In genomic region chr11:2930705-2931415, GRCh38 we compare ENCODE assay signal across 8 cellular contexts. TPM values are rescaled to one million over a fixed set of nuclear protein-coding genes. Genes with fewer than 3 reads are reported as not detected.
DNase-seq lines count a peak whose midpoint lies in the region; ATAC-seq, FAIRE-seq and TF ChIP-seq lines count a peak whose summit lies in the region.

No MANE protein-coding gene starts in this region.

- no peak for FAIRE-seq in frontal cortex (lab: Jason Lieb, UNC)

- peak overlapping the region; percentile 88 for H3K27ac Mint-ChIP-seq in activated T-cell treated with anti-CD3 and anti-CD28 coated beads, Interleukin-2, amount 50 U/mL, for 24 hours
- peak overlapping the region; percentile 98 for H3K27ac Mint-ChIP-seq in osteocyte (ENCODE audit: unreplicated experiment)

- H3K36me3 Mint-ChIP-seq in activated T-cell treated with anti-CD3 and anti-CD28 coated beads, Interleukin-2, amount 50 U/mL, for 24 hours (ENCODE audit: low read depth): no peaks in the 10 kb centered on the region
- no peaks in the 10 kb centered on the region for H3K36me3 Mint-ChIP-seq in osteocyte (ENCODE audit: unreplicated experiment)

- ATAC-seq in GM21515 (IDR thresholded peaks at IDR 0.05; ENCODE audit: unreplicated experiment) (peak; percentile 37), GM18909 (IDR thresholded peaks at IDR 0.05; ENCODE audit: poor library complexity, unreplicated experiment) (no peak)

- DNase-seq in COLO829 (ENCODE audit: low spot score): peak; percentile 45
- DNase-seq in NCI-H2029 (lab: John Stamatoyannopoulos, UW): peak; percentile 87
- DNase-seq in activated T-cell treated with anti-CD3 and anti-CD28 coated beads, Interleukin-2, amount 50 U/mL, for 24 hours: peak; percentile 63
- DNase-seq in frontal cortex (ENCODE audit: low spot score in 2 of 2): peak; percentile 56 to 60
- no peak for DNase-seq in osteocyte (ENCODE audit: extremely low spot score, unreplicated experiment)
- no peak for DNase-seq in NCI-H2171 (lab: John Stamatoyannopoulos, UW)

- H3K4me1 Mint-ChIP-seq in activated T-cell treated with anti-CD3 and anti-CD28 coated beads, Interleukin-2, amount 50 U/mL, for 24 hours (ENCODE audit: low read depth): peaks cover 34% of the 10 kb centered on the region
- H3K4me1 Mint-ChIP-seq in osteocyte (ENCODE audit: unreplicated experiment): peaks cover 56% of the 10 kb centered on the region

- peaks cover 30% of the 10 kb centered on the region for H3K27me3 Mint-ChIP-seq in activated T-cell treated with anti-CD3 and anti-CD28 coated beads, Interleukin-2, amount 50 U/mL, for 24 hours
- H3K27me3 Mint-ChIP-seq in osteocyte (ENCODE audit: unreplicated experiment): no peaks in the 10 kb centered on the region

- TF ChIP-seq CTCF in osteocyte (IDR thresholded peaks at IDR 0.05): peak; percentile 71

- H3K4me3 Mint-ChIP-seq in activated T-cell treated with anti-CD3 and anti-CD28 coated beads, Interleukin-2, amount 50 U/mL, for 24 hours: peak overlapping the region; percentile 74
- peak overlapping the region; percentile 75 for H3K4me3 Mint-ChIP-seq in osteocyte (ENCODE audit: unreplicated experiment)

- H3K9me3 Mint-ChIP-seq in activated T-cell treated with anti-CD3 and anti-CD28 coated beads, Interleukin-2, amount 50 U/mL, for 24 hours: no peaks in the 10 kb centered on the region
- H3K9me3 Mint-ChIP-seq in osteocyte (ENCODE audit: unreplicated experiment): no peaks in the 10 kb centered on the region

RNA-seq across cellular contexts. Expression of gene PHLDA2, which starts 1.6 kb away (rescaled TPM):
- total RNA-seq in frontal cortex (not detected), osteocyte (89.6 and 96.1 TPM in 2 replicates)

RNA-seq across cellular contexts. Expression of gene CDKN1C, which starts 45.3 kb away (rescaled TPM):
- total RNA-seq in frontal cortex (36.7 TPM), osteocyte (18.1 and 19.2 TPM in 2 replicates)

Comparison
In these comparisons a context has a peak if more than half of its experiments do, and no peak if none do; other contexts are left out.
1. DNase-seq: peak in COLO829 (single experiment), NCI-H2029 (single experiment), activated T-cell treated with anti-CD3 and anti-CD28 coated beads, Interleukin-2, amount 50 U/mL, for 24 hours (single experiment) and frontal cortex (2 of 2); none in osteocyte (single experiment) and NCI-H2171 (single experiment).
2. RNA of gene PHLDA2, which starts 1.6 kb away (total RNA-seq): 89.6 to 96.1 TPM in osteocyte; not detected in frontal cortex (single experiment); every median in the first group is over 10 times any median in the second.